In the genomic region with DNA sequence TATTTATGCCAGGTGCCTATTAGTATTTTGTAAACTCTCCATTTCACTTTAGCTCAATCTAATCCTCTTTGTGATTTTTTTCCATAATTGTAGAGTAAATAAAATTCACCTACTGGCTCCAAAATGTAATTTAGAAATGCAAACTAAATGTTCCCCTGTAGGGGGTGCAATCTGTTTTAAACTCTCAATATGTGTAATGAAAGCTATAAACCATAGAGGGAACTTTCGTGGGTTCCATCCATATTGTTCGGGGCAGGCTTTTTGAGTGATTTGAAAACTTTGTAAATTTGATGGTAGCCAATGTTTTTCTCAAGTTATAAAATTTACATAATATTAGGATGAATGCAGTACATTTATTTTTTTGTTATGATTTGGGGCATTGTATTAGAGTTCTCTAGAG, we compare ENCODE assay signal across 9 cellular contexts. TPM values are rescaled to one million over a fixed set of nuclear protein-coding genes. Genes with fewer than 3 reads are reported as not detected.
DNase-seq lines count a peak whose midpoint lies in the region; ATAC-seq and TF ChIP-seq lines count a peak whose summit lies in the region.
"Had no signal": no experiment of that assay in that cellular context is flagged by ENCODE, and none has a peak within 500 bp of the region (broad histone marks: within the 10 kb centered on the region; RNA-seq: fewer than 3 reads in every experiment).

No MANE protein-coding gene starts in this region.

- no peak overlapping the region for H3K4me2 ChIP-seq in mesendoderm (ENCODE audit: low read length)

- no peak overlapping the region for H2BK5ac ChIP-seq in mesendoderm (ENCODE audit: low read length)

- H3K36me3 ChIP-seq in mesendoderm (ENCODE audit: control insufficient read depth, insufficient read depth, low read length), result no peaks in the 10 kb centered on the region

- no peak overlapping the region for H3K4ac ChIP-seq in mesendoderm (ENCODE audit: low read depth, low read length)

- H3K79me1 ChIP-seq in mesendoderm (ENCODE audit: low read length), result no peaks in the 10 kb centered on the region

- H4K5ac ChIP-seq in mesendoderm (ENCODE audit: low read length), result no peak overlapping the region

- DNase-seq in AG09309 (ENCODE audit: low read depth) (peak; percentile 17), NCI-H1694 treated with DMSO at 0.1 percent for 48 hours (lab: John Stamatoyannopoulos, UW) (peak; percentile 68), cardiac fibroblast (ENCODE audit: low read depth in 2 of 2) (peak; percentile 68 to 82), mesendoderm (peak; percentile 30), epidermal melanocyte (ENCODE audit: insufficient read length, low spot score) (no peak)

- H3K9ac ChIP-seq in mesendoderm (ENCODE audit: low read length), result no peak overlapping the region

- no peak overlapping the region for H3K27ac ChIP-seq in mesendoderm (ENCODE audit: low read depth, low read length)

- H3K4me1 ChIP-seq in mesendoderm (ENCODE audit: control insufficient read depth, low read depth, low read length), result no peaks in the 10 kb centered on the region

- no peaks in the 10 kb centered on the region for H3K27me3 ChIP-seq in mesendoderm (ENCODE audit: insufficient read depth, low read length, poor library complexity)

- no peak overlapping the region for H2AK5ac ChIP-seq in mesendoderm (ENCODE audit: low read length)

- no peak overlapping the region for H2BK120ac ChIP-seq in mesendoderm (ENCODE audit: low read depth, low read length)

- no peak overlapping the region for H3K23ac ChIP-seq in mesendoderm (ENCODE audit: low read length)

- ATAC-seq in GM18867 (IDR thresholded peaks at IDR 0.05; ENCODE audit: unreplicated experiment) (peak; percentile 55), GM21619 (IDR thresholded peaks at IDR 0.05; ENCODE audit: unreplicated experiment) (no peak), GM18519 (IDR thresholded peaks at IDR 0.05; ENCODE audit: low FRiP score, unreplicated experiment) (no peak)

- no peak overlapping the region for H3K56ac ChIP-seq in mesendoderm (ENCODE audit: low read length)

- peak; percentile 54 for TF ChIP-seq CTCF in AG09309 (IDR thresholded peaks at IDR 0.05; ENCODE audit: control insufficient read depth, insufficient read depth, low read depth, low read length, missing control alignments)
- peak; percentile 60 for TF ChIP-seq CTCF in cardiac fibroblast (IDR thresholded peaks at IDR 0.05; ENCODE audit: low read depth, low read length)

- no peak overlapping the region for H3K18ac ChIP-seq in mesendoderm (ENCODE audit: low read length)

- H3K4me3 ChIP-seq in AG09309 (ENCODE audit: control insufficient read depth, low read depth, low read length), result no peak overlapping the region
- no peak overlapping the region for H3K4me3 ChIP-seq in cardiac fibroblast (replicated peaks in 1 of 2; ENCODE audit: low read depth in 2 of 2, low read length in 2 of 2)
- H3K4me3 ChIP-seq in mesendoderm (ENCODE audit: low read length), result no peak overlapping the region

- no peaks in the 10 kb centered on the region for H3K79me2 ChIP-seq in mesendoderm (ENCODE audit: control insufficient read depth, insufficient read depth, low read length)

- no peak overlapping the region for H4K8ac ChIP-seq in mesendoderm (ENCODE audit: low read depth, low read length)

- no CpG with 5 or more reads among the region's 2 CpGs for WGBS in mesendoderm (ENCODE audit: extremely low coverage, insufficient coverage, low lambda C conversion rate)

- no peak overlapping the region for H2BK15ac ChIP-seq in mesendoderm (replicated peaks; ENCODE audit: low read depth)

RNA-seq across cellular contexts. Expression of a gene that starts 49.4 kb away (rescaled TPM):
- not detected for polyA plus RNA-seq in mesendoderm (2013, experiment 1 of 2)
- not detected for polyA plus RNA-seq in mesendoderm (2013, experiment 2 of 2)
- polyA plus RNA-seq: urinary bladder had no signal
